In genomic region chr16:48623304-48624016, GRCh38 we compare ENCODE assay signal across 8 cellular contexts. TPM values are rescaled to one million over a fixed set of nuclear protein-coding genes. Genes with fewer than 3 reads are reported as not detected.
A peak's percentile ranks its signal among the peaks of the same experiment; 100 is the strongest.
DNase-seq lines count a peak whose midpoint lies in the region; ATAC-seq, FAIRE-seq and TF ChIP-seq lines count a peak whose summit lies in the region.

No MANE protein-coding gene starts in this region.

- intact Hi-C loops in left cardiac atrium (cut with DNase I): loop anchor here (2.0 to 10.0 kb wide), 5 partner anchors 81 to 391 kb away; no protein-coding TSS in a partner anchor

- CTCF ChIA-PET in GM10248 (lab: Yijun Ruan, JAX): interaction anchor here (0.6 to 4.3 kb wide), 84 partner anchors 10 to 1675 kb away, joined by 3 to 95 read pairs (median 5); partner anchors contain the start of genes ABCC11 and N4BP1

- DNase-seq in GM10248 (ENCODE audit: extremely low spot score): peak; percentile 91
- DNase-seq in HFF-Myc (ENCODE audit: extremely low read depth, low read depth): peak; percentile 30
- peak; percentile 79 for DNase-seq in NAMALWA (ENCODE audit: low spot score)
- DNase-seq in T follicular helper cell (ENCODE audit: low read depth): peak; percentile 68
- peak in 52 of 56 donors; percentile 9 to 82 (median 59) for DNase-seq in amygdala (lab: John Stamatoyannopoulos, UW)
- DNase-seq in left cardiac atrium: peak; percentile 86
- peak; percentile 79 for DNase-seq in progenitor cell of endocrine pancreas (ENCODE audit: low spot score, unreplicated experiment)
- peak; percentile 90 for DNase-seq in urothelium cell line (ENCODE audit: low spot score)

- H3K27ac Mint-ChIP-seq in progenitor cell of endocrine pancreas: peak overlapping the region; percentile 76

- no peaks in the 10 kb centered on the region for H3K36me3 Mint-ChIP-seq in progenitor cell of endocrine pancreas (ENCODE audit: insufficient read depth)

- peak; percentile 98 for TF ChIP-seq CTCF in GM10248 (IDR thresholded peaks at IDR 0.05; ENCODE audit: control extremely low read depth, extremely low read depth, low read depth, missing control alignments)
- peak; percentile 99 for TF ChIP-seq CTCF in HFF-Myc (IDR thresholded peaks at IDR 0.05; ENCODE audit: low read depth, low read length, missing control alignments)
- peak; percentile 95 for TF ChIP-seq CTCF in progenitor cell of endocrine pancreas (IDR thresholded peaks at IDR 0.05; ENCODE audit: unreplicated experiment)

- H3K4me3 ChIP-seq in HFF-Myc (replicated peaks; ENCODE audit: low read depth, low read length): peak overlapping the region; percentile 38

- peak; percentile 96 to 97 for ATAC-seq in left cardiac atrium

- H3K9me3 Mint-ChIP-seq in progenitor cell of endocrine pancreas (ENCODE audit: low read depth): peaks cover 2% of the 10 kb centered on the region

- H3K27me3 Mint-ChIP-seq in progenitor cell of endocrine pancreas: peaks cover 2% of the 10 kb centered on the region

- POLR2A ChIA-PET in GM10248 (lab: Yijun Ruan, JAX): interaction anchor here (1.1 kb wide), 2 partner anchors 238 to 258 kb away, joined by 3 read pairs; partner anchors contain the start of gene SIAH1

- peak; percentile 42 for FAIRE-seq in urothelium cell line (lab: Jason Lieb, UNC)

- peaks cover 9% of the 10 kb centered on the region for H3K4me1 Mint-ChIP-seq in progenitor cell of endocrine pancreas (ENCODE audit: low read depth)

- H3K4me3 Mint-ChIP-seq in progenitor cell of endocrine pancreas (ENCODE audit: low read depth): peak overlapping the region; percentile 67

RNA-seq across cellular contexts. Expression of gene N4BP1, which starts 13.5 kb away (rescaled TPM):
- 10 to 100 TPM; 19.2 to 22.5 TPM for total RNA-seq in left cardiac atrium
- 37.7 and 39.4 TPM in 2 replicates for total RNA-seq in progenitor cell of endocrine pancreas

Comparison
In these comparisons a context has a peak if more than half of its experiments do, and no peak if none do; other contexts are left out.
1. Peak in every context shown above with its lines: DNase-seq, ATAC-seq and H3K4me3 ChIP-seq.
2. DNase-seq: peak in every context shown above with its lines; median percentile 91 in GM10248; 90 in urothelium cell line; 86 in left cardiac atrium; 79 in NAMALWA; 79 in progenitor cell of endocrine pancreas; 68 in T follicular helper cell; 59 in amygdala; 30 in HFF-Myc.